Comparison of ENCODE assay signal across 9 cellular contexts in the genomic region with DNA sequence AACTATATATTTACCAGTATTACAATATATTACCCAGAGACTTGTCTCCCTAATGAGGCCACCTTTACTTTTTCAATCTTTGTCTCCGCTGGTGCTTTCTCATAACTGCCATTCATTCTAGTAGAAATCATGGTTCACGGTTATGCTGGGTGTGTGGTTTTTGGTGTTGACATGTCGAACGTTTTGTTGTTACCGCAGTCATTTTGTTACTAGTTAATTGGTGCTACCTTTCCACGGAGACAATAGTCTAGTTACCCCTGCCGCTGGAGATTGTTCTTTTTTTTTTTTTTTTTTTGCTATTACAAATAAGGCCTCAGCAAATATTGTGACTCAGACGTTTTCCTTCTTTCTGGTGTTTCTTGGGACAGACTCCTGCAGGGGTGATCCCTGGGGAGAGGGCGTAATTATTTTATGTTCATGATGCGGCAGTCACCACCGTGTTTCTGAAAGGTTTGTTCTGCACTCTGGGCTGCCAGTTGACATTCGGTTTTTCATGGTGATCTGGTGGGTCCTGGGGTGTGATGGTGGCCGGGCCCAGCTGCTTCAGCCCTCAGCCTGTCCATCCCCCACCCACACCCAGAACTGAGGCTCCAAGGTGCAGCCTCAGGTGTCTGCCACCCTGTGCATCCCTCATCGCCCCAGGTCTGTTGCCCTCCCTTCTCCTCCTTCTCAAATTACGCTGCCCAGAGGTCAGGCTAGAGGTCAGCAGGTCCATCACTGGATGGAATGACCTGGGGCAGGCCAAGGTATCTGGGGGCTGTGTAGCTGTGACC. TPM values are rescaled to one million over a fixed set of nuclear protein-coding genes. Genes with fewer than 3 reads are reported as not detected.
A peak's percentile ranks its signal among the peaks of the same experiment; 100 is the strongest.
DNase-seq lines count a peak whose midpoint lies in the region; ATAC-seq, FAIRE-seq and TF ChIP-seq lines count a peak whose summit lies in the region.
"Had no signal": no experiment of that assay in that cellular context is flagged by ENCODE, and none has a peak within 500 bp of the region (broad histone marks: within the 10 kb centered on the region; RNA-seq: fewer than 3 reads in every experiment).

No MANE protein-coding gene starts in this region.

- H3K4me3 ChIP-seq in A673 (ENCODE audit: low read depth, low read length, poor library complexity, severe bottlenecking), result no peak overlapping the region
- H3K4me3 ChIP-seq in naive thymus-derived CD4-positive, alpha-beta T cell (ENCODE audit: low read length), result no peak overlapping the region

- peaks cover 4% of the 10 kb centered on the region for H3K9me3 Mint-ChIP-seq in activated CD8-positive, alpha-beta T cell treated with anti-CD3 and anti-CD28 coated beads, Interleukin-2, amount 10 ng/mL, durations not matched to agents 7 days and 5 days (ENCODE audit: insufficient read depth)
- peaks cover 0 to 4% (median 0%) of the 10 kb centered on the region in 11 donors for H3K9me3 Mint-ChIP-seq in naive thymus-derived CD4-positive, alpha-beta T cell

- no peaks in the 10 kb centered on the region for H3K36me3 ChIP-seq in A673 (ENCODE audit: insufficient read depth, low read length, poor library complexity, severe bottlenecking)
- H3K36me3 ChIP-seq in naive thymus-derived CD4-positive, alpha-beta T cell (ENCODE audit: control insufficient read depth in 2 of 3, insufficient read depth in 3 of 3, low read length in 3 of 3), result no peaks in the 10 kb centered on the region

- DNase-seq in A673 (ENCODE audit: low spot score) (peak; percentile 60), Daoy (ENCODE audit: low read depth) (peak; percentile 39), NCI-H524 (lab: John Stamatoyannopoulos, UW) (no peak), NCI-H526 treated with DMSO at 0.1 percent for 48 hours (lab: John Stamatoyannopoulos, UW) (no peak), H54 (ENCODE audit: insufficient read length, low spot score) (no peak)
- peak; percentile 63 for DNase-seq in activated CD8-positive, alpha-beta T cell treated with anti-CD3 and anti-CD28 coated beads, Interleukin-2, amount 10 ng/mL, durations not matched to agents 7 days and 5 days
- DNase-seq in naive thymus-derived CD4-positive, alpha-beta T cell, result no peak
- DNase-seq: activated T-cell treated with anti-CD3 and anti-CD28 coated beads, Interleukin-2, amount 50 U/mL, for 1 hour had no signal

- peaks cover 68% of the 10 kb centered on the region for H3K4me1 Mint-ChIP-seq in activated CD8-positive, alpha-beta T cell treated with anti-CD3 and anti-CD28 coated beads, Interleukin-2, amount 10 ng/mL, durations not matched to agents 7 days and 5 days (ENCODE audit: low read depth)
- H3K4me1 Mint-ChIP-seq in naive thymus-derived CD4-positive, alpha-beta T cell, result peaks cover 25 to 57% (median 36%) of the 10 kb centered on the region in 7 donors

- TF ChIP-seq POLR2A in H54 (IDR thresholded peaks at IDR 0.05; ENCODE audit: low read depth, low read length), result no peak

- H3K27me3 Mint-ChIP-seq in activated CD8-positive, alpha-beta T cell treated with anti-CD3 and anti-CD28 coated beads, Interleukin-2, amount 10 ng/mL, durations not matched to agents 7 days and 5 days (ENCODE audit: low read depth), result no peaks in the 10 kb centered on the region
- H3K27me3 Mint-ChIP-seq in naive thymus-derived CD4-positive, alpha-beta T cell, result no peaks in the 10 kb centered on the region

- H3K27ac ChIP-seq in A673 (ENCODE audit: low read depth, low read length, poor library complexity, severe bottlenecking), result no peak overlapping the region
- H3K27ac ChIP-seq in naive thymus-derived CD4-positive, alpha-beta T cell (ENCODE audit: low read depth, low read length), result no peak overlapping the region

- H3K27ac Mint-ChIP-seq in activated CD8-positive, alpha-beta T cell treated with anti-CD3 and anti-CD28 coated beads, Interleukin-2, amount 10 ng/mL, durations not matched to agents 7 days and 5 days, result peak overlapping the region; percentile 75
- H3K27ac Mint-ChIP-seq in naive thymus-derived CD4-positive, alpha-beta T cell, result peak overlapping the region in 1 of 9 donors; percentile 80

- H3K9me3 ChIP-seq in A673 (ENCODE audit: low read depth, low read length, poor library complexity, severe bottlenecking), result no peaks in the 10 kb centered on the region
- H3K9me3 ChIP-seq in naive thymus-derived CD4-positive, alpha-beta T cell (ENCODE audit: control insufficient read depth in 2 of 3, low read length in 3 of 3), result no peaks in the 10 kb centered on the region

- H3K4me3 Mint-ChIP-seq in activated CD8-positive, alpha-beta T cell treated with anti-CD3 and anti-CD28 coated beads, Interleukin-2, amount 10 ng/mL, durations not matched to agents 7 days and 5 days, result peak overlapping the region; percentile 16
- peak overlapping the region in 1 of 10 donors; percentile 66 for H3K4me3 Mint-ChIP-seq in naive thymus-derived CD4-positive, alpha-beta T cell

- POLR2A ChIA-PET in A673 (lab: Charles Lee; ENCODE audit: low non-redundant PET), result no interaction called here
- POLR2A ChIA-PET in activated CD8-positive, alpha-beta T cell treated with anti-CD3 and anti-CD28 coated beads, Interleukin-2, amount 10 ng/mL, durations not matched to agents 7 days and 5 days (lab: Charles Lee), result interaction anchor here (0.8 kb wide), 1 partner anchor 18 kb away, joined by 3 read pairs; no protein-coding TSS in a partner anchor
- POLR2A ChIA-PET in naive thymus-derived CD4-positive, alpha-beta T cell (lab: Charles Lee), result no interaction called here

- CTCF ChIA-PET in A673 (lab: Charles Lee), result interaction anchor here (0.5 kb wide), 1 partner anchor 33 kb away, joined by 3 read pairs; no protein-coding TSS in a partner anchor
- CTCF ChIA-PET in activated CD8-positive, alpha-beta T cell treated with anti-CD3 and anti-CD28 coated beads, Interleukin-2, amount 10 ng/mL, durations not matched to agents 7 days and 5 days (lab: Charles Lee), result interaction anchor here (1.3 to 3.0 kb wide), 4 partner anchors 9 to 69 kb away, joined by 3 to 12 read pairs (median 4); partner anchors contain the start of gene C11orf24
- CTCF ChIA-PET in naive thymus-derived CD4-positive, alpha-beta T cell (lab: Charles Lee), result interaction anchor here (1.0 kb wide), 1 partner anchor 44 kb away, joined by 3 read pairs; no protein-coding TSS in a partner anchor

- FAIRE-seq in H54 (lab: Jason Lieb, UNC), result no peak

- BruUV-seq in A673 (replicated peaks; lab: Mats Ljungman, UMichigan), result no TSS peak

- no peak for TF ChIP-seq CTCF in A673 (conservative IDR thresholded peaks at IDR 0.05; ENCODE audit: low read depth, low read length)

- no peaks in the 10 kb centered on the region for H3K27me3 ChIP-seq in A673 (replicated peaks; ENCODE audit: insufficient read depth, low read depth, low read length, poor library complexity)
- H3K27me3 ChIP-seq in naive thymus-derived CD4-positive, alpha-beta T cell (ENCODE audit: control insufficient read depth in 2 of 2, insufficient read depth in 2 of 2, low read length in 2 of 2), result no peaks in the 10 kb centered on the region

- peak; percentile 40 for ATAC-seq in activated CD8-positive, alpha-beta T cell treated with anti-CD3 and anti-CD28 coated beads, Interleukin-2, amount 10 ng/mL, durations not matched to agents 7 days and 5 days
- ATAC-seq in naive thymus-derived CD4-positive, alpha-beta T cell, result peak; percentile 42
- no peak for ATAC-seq in HG02852 (IDR thresholded peaks at IDR 0.05; ENCODE audit: unreplicated experiment)

- peaks cover 12% of the 10 kb centered on the region for H3K36me3 Mint-ChIP-seq in activated CD8-positive, alpha-beta T cell treated with anti-CD3 and anti-CD28 coated beads, Interleukin-2, amount 10 ng/mL, durations not matched to agents 7 days and 5 days (ENCODE audit: low read depth)
- H3K36me3 Mint-ChIP-seq in naive thymus-derived CD4-positive, alpha-beta T cell, result peaks cover 0 to 15% (median 0%) of the 10 kb centered on the region in 5 donors

- intact Hi-C loops in A673 (cut with micrococcal nuclease; ENCODE audit: unreplicated experiment), result no loop called here
- intact Hi-C loops in naive thymus-derived CD4-positive, alpha-beta T cell (cut with micrococcal nuclease), result no loop called here

- peaks cover 35% of the 10 kb centered on the region for H3K4me1 ChIP-seq in A673 (ENCODE audit: insufficient read depth, low read length, poor library complexity, severe bottlenecking)
- peaks cover 17 to 35% of the 10 kb centered on the region in 2 donors for H3K4me1 ChIP-seq in naive thymus-derived CD4-positive, alpha-beta T cell (ENCODE audit: control insufficient read depth in 2 of 2, insufficient read depth in 2 of 2, low read length in 2 of 2)

RNA-seq across cellular contexts. Expression of gene LRP5, which starts 28.6 kb away (rescaled TPM):
- 67.0 and 76.3 TPM in 2 replicates for total RNA-seq in A673 (2021)
- 13.8 and 17.2 TPM in 2 replicates for total RNA-seq in Daoy (2014; rRNA removed; shearing (Covaris generic))
- total RNA-seq in activated CD8-positive, alpha-beta T cell treated with anti-CD3 and anti-CD28 coated beads, Interleukin-2, amount 10 ng/mL, durations not matched to agents 7 days and 5 days, result 10 to 100 TPM; 37.1 to 46.3 TPM
- total RNA-seq in naive thymus-derived CD4-positive, alpha-beta T cell, result 10 to 100 TPM in 1 of 5 experiments, 1 to 10 TPM in 4; 1.4 to 29.9 (median 2.3) TPM
- polyA plus RNA-seq in naive thymus-derived CD4-positive, alpha-beta T cell, result under 1 TPM; 0.35 to 0.99 TPM

Comparison
In these comparisons a context has a peak if more than half of its experiments do, and no peak if none do; other contexts are left out.
1. DNase-seq: peak in A673 (single experiment), Daoy (single experiment) and activated CD8-positive, alpha-beta T cell treated with anti-CD3 and anti-CD28 coated beads, Interleukin-2, amount 10 ng/mL, durations not matched to agents 7 days and 5 days (single experiment); none in naive thymus-derived CD4-positive, alpha-beta T cell (0 of 9), NCI-H524 (0 of 2), NCI-H526 treated with DMSO at 0.1 percent for 48 hours (single experiment) and H54 (single experiment).